13 cellular contexts compared by ENCODE assay signal in genomic region chr1:234912541-234913312, GRCh38.
DNase-seq lines count a peak whose midpoint lies in the region; ATAC-seq and TF ChIP-seq lines count a peak whose summit lies in the region.
"Had no signal": no experiment of that assay in that cellular context is flagged by ENCODE, and none has a peak within 500 bp of the region (broad histone marks: within the 10 kb centered on the region; RNA-seq: fewer than 3 reads in every experiment).

No MANE protein-coding gene starts in this region.

- peak overlapping the region; percentile 55 for H3K4me3 Mint-ChIP-seq in natural killer cell
- H3K4me3 Mint-ChIP-seq: nephron progenitor cell had no signal

- no peaks in the 10 kb centered on the region for H3K27me3 ChIP-seq in smooth muscle cell (ENCODE audit: low read depth)
- H3K27me3 ChIP-seq: SJCRH30 had no signal

- ATAC-seq in natural killer cell: peak in 1 of 3 donors; percentile 30
- no peak for ATAC-seq in GM21360 (IDR thresholded peaks at IDR 0.05; ENCODE audit: unreplicated experiment)

- no peaks in the 10 kb centered on the region for H3K9me3 Mint-ChIP-seq in natural killer cell
- H3K9me3 Mint-ChIP-seq: nephron progenitor cell had no signal

- H3F3A ChIP-seq in smooth muscle cell (ENCODE audit: low read depth): peaks cover under 1% of the 10 kb centered on the region

- TF ChIP-seq CTCF in C4-2B (conservative IDR thresholded peaks at IDR 0.05) (no peak), natural killer cell (IDR thresholded peaks at IDR 0.05) (no peak), smooth muscle cell (IDR thresholded peaks at IDR 0.05; ENCODE audit: borderline replicate concordance, insufficient read depth, poor library complexity, severe bottlenecking) (no peak)

- no peaks in the 10 kb centered on the region for H3K9me3 ChIP-seq in smooth muscle cell (replicated peaks; ENCODE audit: low read depth)

- H3K27me3 Mint-ChIP-seq in natural killer cell (ENCODE audit: low read depth in 2 of 2): no peaks in the 10 kb centered on the region

- intact Hi-C loops in cardiac septum (cut with DNase I) (no loop called here), natural killer cell (cut with micrococcal nuclease) (loop anchor here (1.0 kb wide), 1 partner anchor 14 kb away; no protein-coding TSS in a partner anchor)

- H3K4me1 Mint-ChIP-seq in natural killer cell: peaks cover 45 to 51% of the 10 kb centered on the region in 2 donors

- peak overlapping the region; percentile 79 to 94 for H3K27ac Mint-ChIP-seq in natural killer cell
- H3K27ac Mint-ChIP-seq: nephron progenitor cell had no signal

- no peaks in the 10 kb centered on the region for H4K20me1 ChIP-seq in smooth muscle cell (ENCODE audit: low read depth)

- WGBS in smooth muscle cell (ENCODE audit: low lambda C conversion rate): 91% methylated on average over 10 of the region's 10 CpGs

- H3K27ac ChIP-seq in C4-2B: 0 out of 2 replicates have a peak overlapping the region, but pooled peaks have one; percentile 0
- H3K27ac ChIP-seq in smooth muscle cell (ENCODE audit: low read depth): no peak overlapping the region
- H3K27ac ChIP-seq: SJCRH30 had no signal

- no peak overlapping the region for H3K4me2 ChIP-seq in smooth muscle cell

- H3K36me3 Mint-ChIP-seq in natural killer cell: no peaks in the 10 kb centered on the region

- no peaks in the 10 kb centered on the region for H3K79me2 ChIP-seq in smooth muscle cell (ENCODE audit: low read depth)

- no peaks in the 10 kb centered on the region for H3K36me3 ChIP-seq in smooth muscle cell (ENCODE audit: low read depth)
- H3K36me3 ChIP-seq: SJCRH30 had no signal

- H3K4me3 ChIP-seq in smooth muscle cell: no peak overlapping the region
- H3K4me3 ChIP-seq: SJCRH30 had no signal

- no peak overlapping the region for H2AFZ ChIP-seq in smooth muscle cell (ENCODE audit: low read depth)

- DNase-seq in SW480 (ENCODE audit: low spot score): peak; percentile 57
- peak; percentile 70 for DNase-seq in cardiac septum (ENCODE audit: low spot score)
- DNase-seq in natural killer cell: no peak
- no peak for DNase-seq in smooth muscle cell (lab: John Stamatoyannopoulos, UW; ENCODE audit: unreplicated experiment)
- no peak for DNase-seq in DMS 273 (lab: John Stamatoyannopoulos, UW; ENCODE audit: unreplicated experiment)
- no peak for DNase-seq in activated gamma-delta T cell (lab: John Stamatoyannopoulos, UW)
- DNase-seq: GOT3; NCI-H446; nephron progenitor cell; SJCRH30; stimulated activated CD4-positive, alpha-beta T cell treated with anti-CD3 and anti-CD28 coated beads, Interleukin-15, amount 100 ng/mL, for 24 hours had no signal

- H3K9ac ChIP-seq in smooth muscle cell (ENCODE audit: low read depth): no peak overlapping the region

- H3K4me1 ChIP-seq in smooth muscle cell (ENCODE audit: low read depth): peaks cover 4% of the 10 kb centered on the region
- H3K4me1 ChIP-seq: SJCRH30 had no signal

Comparison
In these comparisons a context has a peak if more than half of its experiments do, and no peak if none do; other contexts are left out.
1. DNase-seq: peak in SW480 (single experiment) and cardiac septum (single experiment); none in natural killer cell (single experiment), smooth muscle cell (single experiment), DMS 273 (single experiment) and activated gamma-delta T cell (single experiment).